Comparison of ENCODE assay signal across 8 cellular contexts in genomic region chr5:123089572-123089970, GRCh38. TPM values are rescaled to one million over a fixed set of nuclear protein-coding genes. Genes with fewer than 3 reads are reported as not detected.
DNase-seq lines count a peak whose midpoint lies in the region; ATAC-seq and TF ChIP-seq lines count a peak whose summit lies in the region.

No MANE protein-coding gene starts in this region.

- no peak overlapping the region for H2BK5ac ChIP-seq in H9 (ENCODE audit: insufficient read length, low read length)

- peaks cover 100% of the 10 kb centered on the region for H3K27me3 Mint-ChIP-seq in H9 (ENCODE audit: low read depth)
- H3K27me3 Mint-ChIP-seq in activated T-helper 2 cell treated with anti-CD3 and anti-CD28 coated beads, Interferon-gamma antibody, Interleukin-2, Interleukin-4, amounts not matched to agents 10 μg/mL and 5 μg/mL and 100 μg/mL, durations not matched to agents 14 hours and 24 hours and 36 hours (ENCODE audit: low read depth) = peaks cover 81% of the 10 kb centered on the region
- peaks cover 84 to 96% of the 10 kb centered on the region in 2 donors for H3K27me3 Mint-ChIP-seq in stimulated activated naive B cell treated with anti-CD40 and anti-IgM and Interleukin-4, amounts not matched to agents 10 μg/mL and 1 μg/mL and 100 μg/mL, for 72 hours

- no peak overlapping the region for H2BK120ac ChIP-seq in H9 (ENCODE audit: low read depth, low read length, poor library complexity, severe bottlenecking)

- DNase-seq in H9 (peak; percentile 74), T-helper 1 cell (no peak), GDM1 (lab: John Stamatoyannopoulos, UW) (no peak)
- DNase-seq in activated T-helper 2 cell treated with anti-CD3 and anti-CD28 coated beads, Interferon-gamma antibody, Interleukin-2, Interleukin-4, amounts not matched to agents 10 μg/mL and 5 μg/mL and 100 μg/mL, durations not matched to agents 14 hours and 24 hours and 36 hours (ENCODE audit: low spot score) = no peak
- no peak for DNase-seq in stimulated activated naive B cell treated with anti-CD40 and anti-IgM and Interleukin-4, amounts not matched to agents 10 μg/mL and 1 μg/mL and 100 μg/mL, for 72 hours
- DNase-seq in NK-92 treated with Interleukin-12 subunit alpha and Interleukin-12 subunit beta, amount 100 ng/mL, for 24 hours (lab: John Stamatoyannopoulos, UW) = no peak
- DNase-seq in activated CD8-positive, alpha-beta memory T cell treated with anti-CD3 and anti-CD28 coated beads, Interleukin-2, amount 50 U/mL, for 48 hours = no peak

- H3K4me3 ChIP-seq in iPS-18c (ENCODE audit: insufficient read depth, low read depth, low read length) = peak overlapping the region; percentile 64

- H4K5ac ChIP-seq in H9 (ENCODE audit: insufficient read length, low read depth, low read length) = no peak overlapping the region

- H3T11ph ChIP-seq in H9 (ENCODE audit: low read length) = no peak overlapping the region

- H3K27me3 ChIP-seq in H9 (ENCODE audit: insufficient read depth, low read length) = peaks cover 83% of the 10 kb centered on the region

- no peak overlapping the region for H3K23ac ChIP-seq in H9 (ENCODE audit: insufficient read length, low read depth, low read length)

- peak overlapping the region; percentile 65 to 84 for H3K4me3 Mint-ChIP-seq in H9
- peak overlapping the region; percentile 30 for H3K4me3 Mint-ChIP-seq in activated T-helper 2 cell treated with anti-CD3 and anti-CD28 coated beads, Interferon-gamma antibody, Interleukin-2, Interleukin-4, amounts not matched to agents 10 μg/mL and 5 μg/mL and 100 μg/mL, durations not matched to agents 14 hours and 24 hours and 36 hours (ENCODE audit: low read depth)
- peak overlapping the region; percentile 84 to 89 for H3K4me3 Mint-ChIP-seq in stimulated activated naive B cell treated with anti-CD40 and anti-IgM and Interleukin-4, amounts not matched to agents 10 μg/mL and 1 μg/mL and 100 μg/mL, for 72 hours

- ATAC-seq in stimulated activated naive B cell treated with anti-CD40 and anti-IgM and Interleukin-4, amounts not matched to agents 10 μg/mL and 1 μg/mL and 100 μg/mL, for 72 hours (replicated peaks) = peak; percentile 27 to 41

- no peak overlapping the region for H3K9ac ChIP-seq in H9 (ENCODE audit: extremely low read depth, insufficient read length, low read length)

- intact Hi-C loops in activated T-helper 2 cell treated with anti-CD3 and anti-CD28 coated beads, Interferon-gamma antibody, Interleukin-2, Interleukin-4, amounts not matched to agents 10 μg/mL and 5 μg/mL and 100 μg/mL, durations not matched to agents 14 hours and 24 hours and 36 hours (cut with micrococcal nuclease) = no loop called here

- no peak overlapping the region for H2AFZ ChIP-seq in H9 (ENCODE audit: low read length)

- no CpG with 5 or more reads among the region's 41 CpGs for WGBS in H9 (ENCODE audit: extremely low coverage, insufficient read length, low lambda C conversion rate)

- H3K79me1 ChIP-seq in H9 (ENCODE audit: insufficient read depth, low read depth, low read length, poor library complexity, severe bottlenecking) = no peaks in the 10 kb centered on the region

- H3K23me2 ChIP-seq in H9 (ENCODE audit: insufficient read length, low read depth, low read length, poor library complexity, severe bottlenecking) = peaks cover 45% of the 10 kb centered on the region

- H3K9me3 ChIP-seq in H9 (ENCODE audit: control insufficient read depth, low read depth, low read length) (no peaks in the 10 kb centered on the region), iPS-18c (ENCODE audit: control insufficient read depth, insufficient read depth, low read length) (no peaks in the 10 kb centered on the region)

- TF ChIP-seq CTCF in H9 (conservative IDR thresholded peaks at IDR 0.05) = no peak

- H2BK12ac ChIP-seq in H9 (ENCODE audit: insufficient read length, low read depth, low read length) = no peak overlapping the region

- no peak overlapping the region for H3K56ac ChIP-seq in H9 (ENCODE audit: insufficient read length, low read depth, low read length)

- H2BK20ac ChIP-seq in H9 (ENCODE audit: low read depth, low read length, poor library complexity, severe bottlenecking) = no peak overlapping the region

- H2AK5ac ChIP-seq in H9 (ENCODE audit: insufficient read length, low read length) = no peak overlapping the region

- H3K4me2 ChIP-seq in H9 (ENCODE audit: insufficient read depth, insufficient read length, low read length) = peak overlapping the region; percentile 78

- no peak overlapping the region for H3K4ac ChIP-seq in H9 (ENCODE audit: low read depth, low read length)

- peaks cover 0 to under 1% of the 10 kb centered on the region in 2 experiments; a peak in 2 of 5 replicates for H3K9me3 Mint-ChIP-seq in H9
- no peaks in the 10 kb centered on the region for H3K9me3 Mint-ChIP-seq in activated T-helper 2 cell treated with anti-CD3 and anti-CD28 coated beads, Interferon-gamma antibody, Interleukin-2, Interleukin-4, amounts not matched to agents 10 μg/mL and 5 μg/mL and 100 μg/mL, durations not matched to agents 14 hours and 24 hours and 36 hours
- no peaks in the 10 kb centered on the region for H3K9me3 Mint-ChIP-seq in stimulated activated naive B cell treated with anti-CD40 and anti-IgM and Interleukin-4, amounts not matched to agents 10 μg/mL and 1 μg/mL and 100 μg/mL, for 72 hours

- no peaks in the 10 kb centered on the region for H4K20me1 ChIP-seq in H9 (ENCODE audit: control insufficient read depth, insufficient read depth, insufficient read length)

- H3K18ac ChIP-seq in H9 (ENCODE audit: insufficient read length, low read depth, low read length) = no peak overlapping the region

- H3K27ac Mint-ChIP-seq in H9 = no peak overlapping the region
- H3K27ac Mint-ChIP-seq in activated T-helper 2 cell treated with anti-CD3 and anti-CD28 coated beads, Interferon-gamma antibody, Interleukin-2, Interleukin-4, amounts not matched to agents 10 μg/mL and 5 μg/mL and 100 μg/mL, durations not matched to agents 14 hours and 24 hours and 36 hours = no peak overlapping the region
- H3K27ac Mint-ChIP-seq in stimulated activated naive B cell treated with anti-CD40 and anti-IgM and Interleukin-4, amounts not matched to agents 10 μg/mL and 1 μg/mL and 100 μg/mL, for 72 hours = peak overlapping the region; percentile 69

- H3K36me3 Mint-ChIP-seq in H9 (ENCODE audit: insufficient read depth in 1 of 3, low read depth in 3 of 3) = no peaks in the 10 kb centered on the region; a peak in 1 of 7 replicates
- H3K36me3 Mint-ChIP-seq in activated T-helper 2 cell treated with anti-CD3 and anti-CD28 coated beads, Interferon-gamma antibody, Interleukin-2, Interleukin-4, amounts not matched to agents 10 μg/mL and 5 μg/mL and 100 μg/mL, durations not matched to agents 14 hours and 24 hours and 36 hours (ENCODE audit: low read depth) = no peaks in the 10 kb centered on the region
- H3K36me3 Mint-ChIP-seq in stimulated activated naive B cell treated with anti-CD40 and anti-IgM and Interleukin-4, amounts not matched to agents 10 μg/mL and 1 μg/mL and 100 μg/mL, for 72 hours = peaks cover under 1 to 2% of the 10 kb centered on the region in 2 donors

- H3K27ac ChIP-seq in H9 (ENCODE audit: insufficient read length, low read depth, low read length) = no peak overlapping the region

- H3K79me2 ChIP-seq in H9 (ENCODE audit: insufficient read depth, low read length) = no peaks in the 10 kb centered on the region

- no peak overlapping the region for H2BK15ac ChIP-seq in H9 (ENCODE audit: low read depth, low read length)

- H4K8ac ChIP-seq in H9 (replicated peaks; ENCODE audit: insufficient read length, low read depth, low read length) = no peak overlapping the region

- no peak overlapping the region for H4K91ac ChIP-seq in H9 (ENCODE audit: insufficient read length, low read depth, low read length)

- H3K14ac ChIP-seq in H9 (ENCODE audit: insufficient read depth, low read length) = no peak overlapping the region

- peaks cover 7% of the 10 kb centered on the region for H3K4me1 ChIP-seq in H9 (ENCODE audit: insufficient read depth, low read length)

- peaks cover 49 to 63% of the 10 kb centered on the region in 2 experiments for H3K4me1 Mint-ChIP-seq in H9
- H3K4me1 Mint-ChIP-seq in activated T-helper 2 cell treated with anti-CD3 and anti-CD28 coated beads, Interferon-gamma antibody, Interleukin-2, Interleukin-4, amounts not matched to agents 10 μg/mL and 5 μg/mL and 100 μg/mL, durations not matched to agents 14 hours and 24 hours and 36 hours (ENCODE audit: low read depth) = peaks cover 13% of the 10 kb centered on the region
- H3K4me1 Mint-ChIP-seq in stimulated activated naive B cell treated with anti-CD40 and anti-IgM and Interleukin-4, amounts not matched to agents 10 μg/mL and 1 μg/mL and 100 μg/mL, for 72 hours = peaks cover 35 to 64% of the 10 kb centered on the region in 2 donors

RNA-seq across cellular contexts. Expression of gene PRDM6, which starts 0.5 kb away (rescaled TPM):
- total RNA-seq in H9 (2021) = 0.15 and 0.17 TPM in 2 replicates
- total RNA-seq in activated T-helper 2 cell treated with anti-CD3 and anti-CD28 coated beads, Interferon-gamma antibody, Interleukin-2, Interleukin-4, amounts not matched to agents 10 μg/mL and 5 μg/mL and 100 μg/mL, durations not matched to agents 14 hours and 24 hours and 36 hours = not detected in 2 replicates

RNA-seq across cellular contexts. Expression of gene PPIC, which starts 53.0 kb away (rescaled TPM):
- 10.8 and 11.9 TPM in 2 replicates for total RNA-seq in H9 (2021)
- not detected in 2 replicates for total RNA-seq in activated T-helper 2 cell treated with anti-CD3 and anti-CD28 coated beads, Interferon-gamma antibody, Interleukin-2, Interleukin-4, amounts not matched to agents 10 μg/mL and 5 μg/mL and 100 μg/mL, durations not matched to agents 14 hours and 24 hours and 36 hours

Comparison
In these comparisons a context has a peak if more than half of its experiments do, and no peak if none do; other contexts are left out.
1. H3K4me3 Mint-ChIP-seq: peak in every context shown above with its lines; median percentile 86 in stimulated activated naive B cell treated with anti-CD40 and anti-IgM and Interleukin-4, amounts not matched to agents 10 μg/mL and 1 μg/mL and 100 μg/mL, for 72 hours; 74 in H9; 30 in activated T-helper 2 cell treated with anti-CD3 and anti-CD28 coated beads, Interferon-gamma antibody, Interleukin-2, Interleukin-4, amounts not matched to agents 10 μg/mL and 5 μg/mL and 100 μg/mL, durations not matched to agents 14 hours and 24 hours and 36 hours.
2. RNA of gene PPIC, which starts 53.0 kb away (total RNA-seq): 10.8 to 11.9 TPM in H9; not detected in activated T-helper 2 cell treated with anti-CD3 and anti-CD28 coated beads, Interferon-gamma antibody, Interleukin-2, Interleukin-4, amounts not matched to agents 10 μg/mL and 5 μg/mL and 100 μg/mL, durations not matched to agents 14 hours and 24 hours and 36 hours; every median in the first group is over 10 times any median in the second.